8 cellular contexts compared by ENCODE assay signal in genomic region chr2:226661789-226662545, GRCh38.
DNase-seq lines count a peak whose midpoint lies in the region; ATAC-seq and TF ChIP-seq lines count a peak whose summit lies in the region.

No MANE protein-coding gene starts in this region.

- peaks cover 8% of the 10 kb centered on the region for H3K9me3 Mint-ChIP-seq in type B pancreatic cell
- peaks cover 0 to 7% (median 3%) of the 10 kb centered on the region in 7 donors for H3K9me3 Mint-ChIP-seq in CD14-positive monocyte

- H3K4me3 Mint-ChIP-seq in type B pancreatic cell (no peak overlapping the region), CD14-positive monocyte (no peak overlapping the region)

- DNase-seq in HT-29 (ENCODE audit: low spot score) (peak; percentile 81), astrocyte of the hippocampus (ENCODE audit: low read depth, low spot score) (peak; percentile 96), islet precursor cell (peak; percentile 70), type B pancreatic cell (ENCODE audit: extremely low spot score, unreplicated experiment) (no peak), middle frontal gyrus (ENCODE audit: extremely low spot score, low spot score) (no peak), CD14-positive monocyte (ENCODE audit: low spot score) (no peak), GM13976 (ENCODE audit: low spot score) (no peak)

- no peak for ATAC-seq in HG02852 (IDR thresholded peaks at IDR 0.05; ENCODE audit: unreplicated experiment)

- H3K36me3 Mint-ChIP-seq in type B pancreatic cell (no peaks in the 10 kb centered on the region), CD14-positive monocyte (no peaks in the 10 kb centered on the region)

- peaks cover 27% of the 10 kb centered on the region for H3K4me1 Mint-ChIP-seq in type B pancreatic cell (ENCODE audit: unreplicated experiment)
- H3K4me1 Mint-ChIP-seq in CD14-positive monocyte, result peaks cover 2% of the 10 kb centered on the region

- TF ChIP-seq CTCF in type B pancreatic cell (conservative IDR thresholded peaks at IDR 0.05) (no peak), CD14-positive monocyte (IDR thresholded peaks at IDR 0.05) (no peak), GM13976 (IDR thresholded peaks at IDR 0.05; ENCODE audit: borderline replicate concordance, control extremely low read depth, extremely low read depth, insufficient read depth, missing control alignments) (no peak)

- intact Hi-C loops in CD14-positive monocyte (cut with micrococcal nuclease), result no loop called here

- no peaks in the 10 kb centered on the region for H3K27me3 Mint-ChIP-seq in type B pancreatic cell
- H3K27me3 Mint-ChIP-seq in CD14-positive monocyte (ENCODE audit: low read depth in 3 of 3), result peaks cover 13 to 35% (median 28%) of the 10 kb centered on the region in 3 donors

- in situ Hi-C loops in GM13976 (cut with MboI; ENCODE audit: low sequenced_read_pairs, unreplicated experiment), result no loop called here

- H3K27ac Mint-ChIP-seq in type B pancreatic cell (peak overlapping the region; percentile 35), CD14-positive monocyte (peak overlapping the region in 1 of 7 donors; percentile 5)

Comparison
In these comparisons a context has a peak if more than half of its experiments do, and no peak if none do; other contexts are left out.
1. DNase-seq: peak in HT-29 (single experiment), astrocyte of the hippocampus (single experiment) and islet precursor cell (single experiment); none in type B pancreatic cell (single experiment), middle frontal gyrus (single experiment), CD14-positive monocyte (single experiment) and GM13976 (single experiment).